13 cellular contexts compared by ENCODE assay signal in the genomic region with DNA sequence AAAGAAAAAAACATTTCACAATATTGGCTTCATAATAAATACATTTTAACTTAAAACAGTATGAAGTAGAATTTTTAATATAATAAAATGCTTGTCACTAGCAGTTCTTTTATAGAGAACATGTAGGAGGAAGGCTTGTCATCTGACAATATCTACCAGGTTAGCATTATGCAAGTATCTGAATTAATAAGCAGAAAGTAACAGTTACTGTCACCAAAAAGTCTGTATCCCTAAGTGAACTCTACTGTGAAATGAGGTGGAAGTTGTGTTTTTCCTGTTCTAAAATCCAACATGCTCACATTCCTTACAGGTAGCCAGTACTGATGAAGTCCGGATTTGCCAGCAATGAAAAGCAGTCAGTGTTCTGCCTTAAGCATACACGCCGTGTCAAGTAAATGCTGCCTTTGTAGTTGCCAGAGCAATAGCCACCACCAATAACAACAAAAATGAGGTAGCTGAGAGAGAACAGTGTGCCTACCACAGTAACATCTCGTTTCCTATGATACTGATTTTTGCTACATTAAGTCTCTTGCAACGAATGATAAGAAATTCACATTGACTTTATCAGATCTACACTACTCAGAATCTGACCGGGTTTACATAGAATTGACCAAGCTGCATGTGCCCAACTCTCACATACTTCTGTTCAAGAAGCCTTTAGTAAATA.
DNase-seq lines count a peak whose midpoint lies in the region; ATAC-seq, FAIRE-seq and TF ChIP-seq lines count a peak whose summit lies in the region.
"Had no signal": no experiment of that assay in that cellular context is flagged by ENCODE, and none has a peak within 500 bp of the region (broad histone marks: within the 10 kb centered on the region; RNA-seq: fewer than 3 reads in every experiment).

No MANE protein-coding gene starts in this region.

- peaks cover 0 to 3% of the 10 kb centered on the region in 2 donors for H3K36me3 Mint-ChIP-seq in activated T-cell treated with anti-CD3 and anti-CD28 coated beads, Interleukin-2, amount 50 U/mL, for 72 hours (ENCODE audit: insufficient read depth in 2 of 2)

- H3K27ac Mint-ChIP-seq in activated T-cell treated with anti-CD3 and anti-CD28 coated beads, Interleukin-2, amount 50 U/mL, for 72 hours, result peak overlapping the region; percentile 50

- no peaks in the 10 kb centered on the region for H3K9me3 Mint-ChIP-seq in activated T-cell treated with anti-CD3 and anti-CD28 coated beads, Interleukin-2, amount 50 U/mL, for 72 hours

- H3K9me3 ChIP-seq in heart left ventricle (no peaks in the 10 kb centered on the region), right atrium auricular region (no peaks in the 10 kb centered on the region), left lung (no peaks in the 10 kb centered on the region), thyroid gland (no peaks in the 10 kb centered on the region)
- H3K9me3 ChIP-seq: BE2C had no signal

- no peaks in the 10 kb centered on the region for H3K27me3 Mint-ChIP-seq in activated T-cell treated with anti-CD3 and anti-CD28 coated beads, Interleukin-2, amount 50 U/mL, for 72 hours (ENCODE audit: low read depth)

- intact Hi-C loops in heart left ventricle (cut with DNase I), result no loop called here
- intact Hi-C loops in left lung (cut with DNase I), result no loop called here
- intact Hi-C loops in thyroid gland (cut with DNase I), result no loop called here

- no peak overlapping the region for H3K4me3 ChIP-seq in heart left ventricle
- H3K4me3 ChIP-seq in right atrium auricular region, result no peak overlapping the region
- no peak overlapping the region for H3K4me3 ChIP-seq in left lung
- no peak overlapping the region for H3K4me3 ChIP-seq in thyroid gland (replicated peaks in 1 of 3)

- H3K27me3 ChIP-seq in heart left ventricle (no peaks in the 10 kb centered on the region), right atrium auricular region (no peaks in the 10 kb centered on the region), left lung (no peaks in the 10 kb centered on the region), thyroid gland (no peaks in the 10 kb centered on the region)
- H3K27me3 ChIP-seq: BE2C had no signal

- H3K4me1 ChIP-seq in heart left ventricle (peaks cover 0 to 69% (median 18%) of the 10 kb centered on the region in 12 donors), right atrium auricular region (peaks cover 0 to 17% of the 10 kb centered on the region in 2 donors), left lung (peaks cover 5 to 64% of the 10 kb centered on the region in 2 donors), thyroid gland (peaks cover 47 to 55% of the 10 kb centered on the region in 2 donors)

- TF ChIP-seq POLR2A in heart left ventricle (IDR thresholded peaks at IDR 0.05), result no peak
- peak in 1 of 2 donors; percentile 47 for TF ChIP-seq POLR2A in thyroid gland (IDR thresholded peaks at IDR 0.05)

- TF ChIP-seq CTCF in heart left ventricle (IDR thresholded peaks at IDR 0.05) (no peak), right atrium auricular region (IDR thresholded peaks at IDR 0.05) (no peak), left lung (IDR thresholded peaks at IDR 0.05) (no peak), thyroid gland (IDR thresholded peaks at IDR 0.05) (peak in 1 of 6 experiments; percentile 3)

- H3K4me1 Mint-ChIP-seq in activated T-cell treated with anti-CD3 and anti-CD28 coated beads, Interleukin-2, amount 50 U/mL, for 72 hours (ENCODE audit: low read depth), result peaks cover 53% of the 10 kb centered on the region

- H3K27ac ChIP-seq in heart left ventricle, result no peak overlapping the region
- H3K27ac ChIP-seq in right atrium auricular region, result no peak overlapping the region
- no peak overlapping the region for H3K27ac ChIP-seq in left lung
- peak overlapping the region; percentile 73 to 82 (median 81) for H3K27ac ChIP-seq in thyroid gland

- H3K4me3 Mint-ChIP-seq in activated T-cell treated with anti-CD3 and anti-CD28 coated beads, Interleukin-2, amount 50 U/mL, for 72 hours, result peak overlapping the region; percentile 14 to 53

- WGBS in heart left ventricle, 4 donors, result 47 to 66% (median 54%) methylated on average over 6 of the region's 6 CpGs
- WGBS in thyroid gland, 2 donors, result 23 to 27% methylated on average over 6 of the region's 6 CpGs

- no peak for FAIRE-seq in frontal cortex (lab: Jason Lieb, UNC)
- FAIRE-seq: small intestine had no signal

- DNase-seq in heart left ventricle, result no peak
- DNase-seq in right atrium auricular region (ENCODE audit: low spot score), result no peak
- no peak for DNase-seq in activated T-cell treated with anti-CD3 and anti-CD28 coated beads, Interleukin-2, amount 50 U/mL, for 72 hours
- DNase-seq in left lung, result no peak
- DNase-seq in thyroid gland, result peak; percentile 69
- DNase-seq in frontal cortex (ENCODE audit: low spot score in 2 of 2), result no peak
- no peak for DNase-seq in NCI-H187 treated with DMSO at 0.1 percent for 48 hours (lab: John Stamatoyannopoulos, UW)
- DNase-seq: activated CD4-positive, alpha-beta T cell treated with anti-CD3 and anti-CD28 coated beads for 1 hour; BE2C; NCI-H1694; SIG-M5; small intestine had no signal

- ATAC-seq in heart left ventricle (peak in 3 of 4 donors; percentile 13 to 44 (median 36)), left lung (peak; percentile 38), HG02870 (IDR thresholded peaks at IDR 0.05; ENCODE audit: unreplicated experiment) (no peak)
- ATAC-seq in activated T-cell treated with anti-CD3 and anti-CD28 coated beads, Interleukin-2, amount 50 U/mL, for 72 hours (replicated peaks in 1 of 2), result peak; percentile 89

- H3K36me3 ChIP-seq in heart left ventricle, result peaks cover 0 to 2% (median 0%) of the 10 kb centered on the region in 9 donors
- H3K36me3 ChIP-seq in right atrium auricular region, result no peaks in the 10 kb centered on the region
- H3K36me3 ChIP-seq in left lung, result peaks cover 0 to 5% of the 10 kb centered on the region in 2 donors
- H3K36me3 ChIP-seq in thyroid gland, result no peaks in the 10 kb centered on the region
- H3K36me3 ChIP-seq: BE2C had no signal

Comparison
In these comparisons a context has a peak if more than half of its experiments do, and no peak if none do; other contexts are left out.
1. DNase-seq: peak in thyroid gland (2 of 2); none in heart left ventricle (0 of 5), right atrium auricular region (single experiment), activated T-cell treated with anti-CD3 and anti-CD28 coated beads, Interleukin-2, amount 50 U/mL, for 72 hours (0 of 2), left lung (0 of 2), frontal cortex (0 of 2) and NCI-H187 treated with DMSO at 0.1 percent for 48 hours (single experiment).
2. H3K27ac ChIP-seq: peak in thyroid gland (3 of 3); none in heart left ventricle (0 of 12), right atrium auricular region (0 of 2) and left lung (0 of 2).